15 cellular contexts compared by ENCODE assay signal in genomic region chr5:14359069-14360043, GRCh38.
"Had no signal": no experiment of that assay in that cellular context is flagged by ENCODE, and none has a peak within 500 bp of the region (broad histone marks: within the 10 kb centered on the region; RNA-seq: fewer than 3 reads in every experiment).

No MANE protein-coding gene starts in this region.

- H3K36me3 Mint-ChIP-seq: activated naive CD4-positive, alpha-beta T cell treated with anti-CD3 and anti-CD28 coated beads, Interleukin-2, amount 10 ng/mL, durations not matched to agents 7 days and 5 days had no signal

- H3K4me1 Mint-ChIP-seq: mesothelial cell of epicardium had no signal

- H3K4me3 ChIP-seq: heart right ventricle, lower lobe of right lung, ovary, tibial nerve had no signal

- H3K27ac Mint-ChIP-seq: activated naive CD4-positive, alpha-beta T cell treated with anti-CD3 and anti-CD28 coated beads, Interleukin-2, amount 10 ng/mL, durations not matched to agents 7 days and 5 days; activated T-helper 2 cell treated with anti-CD3 and anti-CD28 coated beads, Interferon-gamma antibody, Interleukin-2, Interleukin-4, amounts not matched to agents 10 μg/mL and 5 μg/mL and 100 μg/mL, durations not matched to agents 14 hours and 24 hours and 36 hours; mesothelial cell of epicardium had no signal

- H3K9me3 Mint-ChIP-seq: activated naive CD4-positive, alpha-beta T cell treated with anti-CD3 and anti-CD28 coated beads, Interleukin-2, amount 10 ng/mL, durations not matched to agents 7 days and 5 days; activated T-helper 2 cell treated with anti-CD3 and anti-CD28 coated beads, Interferon-gamma antibody, Interleukin-2, Interleukin-4, amounts not matched to agents 10 μg/mL and 5 μg/mL and 100 μg/mL, durations not matched to agents 14 hours and 24 hours and 36 hours; mesothelial cell of epicardium had no signal

- H3K9me3 ChIP-seq: heart right ventricle, lower lobe of right lung, ovary, tibial nerve had no signal

- H3K36me3 ChIP-seq: ovary had no signal

- H3K4me3 Mint-ChIP-seq: activated naive CD4-positive, alpha-beta T cell treated with anti-CD3 and anti-CD28 coated beads, Interleukin-2, amount 10 ng/mL, durations not matched to agents 7 days and 5 days; mesothelial cell of epicardium had no signal

- ATAC-seq: heart right ventricle, left cardiac atrium, lower lobe of right lung, sciatic nerve had no signal

- H3K27ac ChIP-seq: epithelial cell of prostate, lower lobe of right lung, ovary, tibial nerve had no signal

- H3K27me3 ChIP-seq: heart right ventricle, ovary, tibial nerve had no signal

- DNase-seq: activated CD4-positive, CD25-positive, alpha-beta regulatory T cell treated with anti-CD3 and anti-CD28 coated beads, Interleukin-2, amount 50 U/mL, for 72 hours; activated naive CD4-positive, alpha-beta T cell treated with anti-CD3 and anti-CD28 coated beads, Interleukin-2, amount 10 ng/mL, durations not matched to agents 7 days and 5 days; activated T-cell treated with anti-CD3 and anti-CD28 coated beads, Interleukin-2, amount 50 U/mL, for 1 hour; effector memory CD4-positive, alpha-beta T cell; heart right ventricle; left cardiac atrium; lower lobe of right lung; ovary; T-helper 1 cell; T1000 had no signal
